Comparison of ENCODE assay signal across 4 cellular contexts in the genomic region with DNA sequence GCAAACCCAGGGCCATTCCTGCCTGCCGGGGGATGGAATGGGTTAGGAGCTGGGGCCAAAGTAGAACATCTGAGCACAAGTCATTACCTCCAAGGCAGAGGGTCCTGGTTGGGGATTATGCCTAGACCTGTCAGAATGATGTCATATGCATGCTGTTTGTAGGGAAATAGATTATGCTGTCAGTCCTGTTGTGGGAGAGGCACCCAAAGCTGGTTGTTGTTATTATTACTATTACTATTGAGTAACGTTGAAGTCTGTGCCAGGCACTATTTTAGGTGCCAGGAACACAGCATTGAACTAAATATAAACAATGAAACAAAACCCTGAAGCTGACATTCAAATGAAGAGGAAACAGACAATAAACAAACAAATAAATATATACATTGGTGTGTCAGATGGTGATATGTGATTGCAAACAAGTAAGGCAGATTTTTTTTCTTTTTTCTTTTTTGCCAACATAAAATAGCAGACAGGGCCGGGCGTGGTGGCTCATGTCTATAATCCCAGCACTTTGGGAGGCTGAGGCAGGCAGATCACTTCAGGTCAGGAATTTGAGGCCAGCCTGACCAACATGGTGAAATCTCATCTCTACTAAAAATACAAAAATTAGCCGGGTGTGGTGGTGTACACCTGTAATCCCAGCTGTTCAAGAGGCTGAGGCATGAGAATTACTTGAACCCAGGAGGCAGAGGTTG.
TF ChIP-seq lines count a peak whose summit lies in the region.

No MANE protein-coding gene starts in this region.

TF ChIP-seq in SK-N-SH, 30 proteins besides CTCF, POLR2A, EP300 and RAD21 (continued from another document):
- TF ChIP-seq GATA2 (CRISPR knock-in tag; IDR thresholded peaks at IDR 0.05) (no peak), NFIC (IDR thresholded peaks at IDR 0.05; ENCODE audit: borderline replicate concordance) (no peak), MXI1 (IDR thresholded peaks at IDR 0.05; ENCODE audit: low read depth, low read length) (no peak), SMC3 (IDR thresholded peaks at IDR 0.05; ENCODE audit: low read depth, low read length) (no peak), CHD2 (IDR thresholded peaks at IDR 0.05; ENCODE audit: low read length, partially characterized antibody) (no peak), RFX5 (IDR thresholded peaks at IDR 0.05; ENCODE audit: low read length) (no peak), JUND (IDR thresholded peaks at IDR 0.05) (no peak), EZH2phosphoT487 (IDR thresholded peaks at IDR 0.05; ENCODE audit: borderline replicate concordance, low read depth) (no peak), RCOR1 (IDR thresholded peaks at IDR 0.05; ENCODE audit: low read length) (no peak), RXRA (IDR thresholded peaks at IDR 0.05; ENCODE audit: borderline replicate concordance, low read depth) (no peak), GABPA (IDR thresholded peaks at IDR 0.05; ENCODE audit: low read depth) (no peak), FOXJ3 (CRISPR knock-in tag; IDR thresholded peaks at IDR 0.05) (no peak), MEF2A (IDR thresholded peaks at IDR 0.05; ENCODE audit: borderline replicate concordance, low read depth) (no peak), TEAD4 (IDR thresholded peaks at IDR 0.05; ENCODE audit: borderline replicate concordance, insufficient read depth) (no peak)
- TF ChIP-seq, protein P1, sequence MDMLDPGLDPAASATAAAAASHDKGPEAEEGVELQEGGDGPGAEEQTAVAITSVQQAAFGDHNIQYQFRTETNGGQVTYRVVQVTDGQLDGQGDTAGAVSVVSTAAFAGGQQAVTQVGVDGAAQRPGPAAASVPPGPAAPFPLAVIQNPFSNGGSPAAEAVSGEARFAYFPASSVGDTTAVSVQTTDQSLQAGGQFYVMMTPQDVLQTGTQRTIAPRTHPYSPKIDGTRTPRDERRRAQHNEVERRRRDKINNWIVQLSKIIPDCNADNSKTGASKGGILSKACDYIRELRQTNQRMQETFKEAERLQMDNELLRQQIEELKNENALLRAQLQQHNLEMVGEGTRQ (IDR thresholded peaks at IDR 0.05; ENCODE audit: borderline replicate concordance, low read depth, low read length) = no peak
- TF ChIP-seq, protein P2, sequence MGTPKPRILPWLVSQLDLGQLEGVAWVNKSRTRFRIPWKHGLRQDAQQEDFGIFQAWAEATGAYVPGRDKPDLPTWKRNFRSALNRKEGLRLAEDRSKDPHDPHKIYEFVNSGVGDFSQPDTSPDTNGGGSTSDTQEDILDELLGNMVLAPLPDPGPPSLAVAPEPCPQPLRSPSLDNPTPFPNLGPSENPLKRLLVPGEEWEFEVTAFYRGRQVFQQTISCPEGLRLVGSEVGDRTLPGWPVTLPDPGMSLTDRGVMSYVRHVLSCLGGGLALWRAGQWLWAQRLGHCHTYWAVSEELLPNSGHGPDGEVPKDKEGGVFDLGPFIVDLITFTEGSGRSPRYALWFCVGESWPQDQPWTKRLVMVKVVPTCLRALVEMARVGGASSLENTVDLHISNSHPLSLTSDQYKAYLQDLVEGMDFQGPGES (IDR thresholded peaks at IDR 0.05; ENCODE audit: low read depth, low read length) = no peak

TF ChIP-seq in SK-N-SH treated with all-trans-retinoic acid at 6 μM for 48 hours, 23 proteins besides CTCF, POLR2A, EP300 and RAD21 (continued from another document):
- TF ChIP-seq, protein P3, sequence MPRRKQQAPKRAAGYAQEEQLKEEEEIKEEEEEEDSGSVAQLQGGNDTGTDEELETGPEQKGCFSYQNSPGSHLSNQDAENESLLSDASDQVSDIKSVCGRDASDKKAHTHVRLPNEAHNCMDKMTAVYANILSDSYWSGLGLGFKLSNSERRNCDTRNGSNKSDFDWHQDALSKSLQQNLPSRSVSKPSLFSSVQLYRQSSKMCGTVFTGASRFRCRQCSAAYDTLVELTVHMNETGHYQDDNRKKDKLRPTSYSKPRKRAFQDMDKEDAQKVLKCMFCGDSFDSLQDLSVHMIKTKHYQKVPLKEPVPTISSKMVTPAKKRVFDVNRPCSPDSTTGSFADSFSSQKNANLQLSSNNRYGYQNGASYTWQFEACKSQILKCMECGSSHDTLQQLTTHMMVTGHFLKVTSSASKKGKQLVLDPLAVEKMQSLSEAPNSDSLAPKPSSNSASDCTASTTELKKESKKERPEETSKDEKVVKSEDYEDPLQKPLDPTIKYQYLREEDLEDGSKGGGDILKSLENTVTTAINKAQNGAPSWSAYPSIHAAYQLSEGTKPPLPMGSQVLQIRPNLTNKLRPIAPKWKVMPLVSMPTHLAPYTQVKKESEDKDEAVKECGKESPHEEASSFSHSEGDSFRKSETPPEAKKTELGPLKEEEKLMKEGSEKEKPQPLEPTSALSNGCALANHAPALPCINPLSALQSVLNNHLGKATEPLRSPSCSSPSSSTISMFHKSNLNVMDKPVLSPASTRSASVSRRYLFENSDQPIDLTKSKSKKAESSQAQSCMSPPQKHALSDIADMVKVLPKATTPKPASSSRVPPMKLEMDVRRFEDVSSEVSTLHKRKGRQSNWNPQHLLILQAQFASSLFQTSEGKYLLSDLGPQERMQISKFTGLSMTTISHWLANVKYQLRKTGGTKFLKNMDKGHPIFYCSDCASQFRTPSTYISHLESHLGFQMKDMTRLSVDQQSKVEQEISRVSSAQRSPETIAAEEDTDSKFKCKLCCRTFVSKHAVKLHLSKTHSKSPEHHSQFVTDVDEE (CRISPR knock-in tag; IDR thresholded peaks at IDR 0.05) = no peak
- TF ChIP-seq BACH2 (CRISPR knock-in tag; IDR thresholded peaks at IDR 0.05; ENCODE audit: borderline replicate concordance) (no peak), OSR1 (CRISPR knock-in tag; IDR thresholded peaks at IDR 0.05) (no peak), ZC3H10 (CRISPR knock-in tag; IDR thresholded peaks at IDR 0.05) (no peak)

TF ChIP-seq in WTC11, 78 proteins besides CTCF, POLR2A, EP300 and RAD21 (continued from another document):
- TF ChIP-seq, protein P4, sequence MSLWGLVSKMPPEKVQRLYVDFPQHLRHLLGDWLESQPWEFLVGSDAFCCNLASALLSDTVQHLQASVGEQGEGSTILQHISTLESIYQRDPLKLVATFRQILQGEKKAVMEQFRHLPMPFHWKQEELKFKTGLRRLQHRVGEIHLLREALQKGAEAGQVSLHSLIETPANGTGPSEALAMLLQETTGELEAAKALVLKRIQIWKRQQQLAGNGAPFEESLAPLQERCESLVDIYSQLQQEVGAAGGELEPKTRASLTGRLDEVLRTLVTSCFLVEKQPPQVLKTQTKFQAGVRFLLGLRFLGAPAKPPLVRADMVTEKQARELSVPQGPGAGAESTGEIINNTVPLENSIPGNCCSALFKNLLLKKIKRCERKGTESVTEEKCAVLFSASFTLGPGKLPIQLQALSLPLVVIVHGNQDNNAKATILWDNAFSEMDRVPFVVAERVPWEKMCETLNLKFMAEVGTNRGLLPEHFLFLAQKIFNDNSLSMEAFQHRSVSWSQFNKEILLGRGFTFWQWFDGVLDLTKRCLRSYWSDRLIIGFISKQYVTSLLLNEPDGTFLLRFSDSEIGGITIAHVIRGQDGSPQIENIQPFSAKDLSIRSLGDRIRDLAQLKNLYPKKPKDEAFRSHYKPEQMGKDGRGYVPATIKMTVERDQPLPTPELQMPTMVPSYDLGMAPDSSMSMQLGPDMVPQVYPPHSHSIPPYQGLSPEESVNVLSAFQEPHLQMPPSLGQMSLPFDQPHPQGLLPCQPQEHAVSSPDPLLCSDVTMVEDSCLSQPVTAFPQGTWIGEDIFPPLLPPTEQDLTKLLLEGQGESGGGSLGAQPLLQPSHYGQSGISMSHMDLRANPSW (CRISPR knock-in tag; conservative IDR thresholded peaks at IDR 0.05; ENCODE audit: low read depth) = no peak
- TF ChIP-seq, protein P5, sequence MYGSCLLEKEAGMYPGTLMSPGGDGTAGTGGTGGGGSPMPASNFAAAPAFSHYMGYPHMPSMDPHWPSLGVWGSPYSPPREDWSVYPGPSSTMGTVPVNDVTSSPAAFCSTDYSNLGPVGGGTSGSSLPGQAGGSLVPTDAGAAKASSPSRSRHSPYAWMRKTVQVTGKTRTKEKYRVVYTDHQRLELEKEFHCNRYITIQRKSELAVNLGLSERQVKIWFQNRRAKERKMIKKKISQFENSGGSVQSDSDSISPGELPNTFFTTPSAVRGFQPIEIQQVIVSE (CRISPR knock-in tag; IDR thresholded peaks at IDR 0.05; ENCODE audit: borderline replicate concordance) = no peak
- TF ChIP-seq OVOL2 (CRISPR knock-in tag; IDR thresholded peaks at IDR 0.05; ENCODE audit: borderline replicate concordance) (no peak), NR1H2 (CRISPR knock-in tag; IDR thresholded peaks at IDR 0.05) (no peak)

TF ChIP-seq in HEK293T, 16 proteins besides CTCF, POLR2A, EP300 and RAD21 (continued from another document):
- TF ChIP-seq, protein P6, sequence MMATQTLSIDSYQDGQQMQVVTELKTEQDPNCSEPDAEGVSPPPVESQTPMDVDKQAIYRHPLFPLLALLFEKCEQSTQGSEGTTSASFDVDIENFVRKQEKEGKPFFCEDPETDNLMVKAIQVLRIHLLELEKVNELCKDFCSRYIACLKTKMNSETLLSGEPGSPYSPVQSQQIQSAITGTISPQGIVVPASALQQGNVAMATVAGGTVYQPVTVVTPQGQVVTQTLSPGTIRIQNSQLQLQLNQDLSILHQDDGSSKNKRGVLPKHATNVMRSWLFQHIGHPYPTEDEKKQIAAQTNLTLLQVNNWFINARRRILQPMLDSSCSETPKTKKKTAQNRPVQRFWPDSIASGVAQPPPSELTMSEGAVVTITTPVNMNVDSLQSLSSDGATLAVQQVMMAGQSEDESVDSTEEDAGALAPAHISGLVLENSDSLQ (IDR thresholded peaks at IDR 0.05) = no peak
- no peak for TF ChIP-seq LEF1 (IDR thresholded peaks at IDR 0.05; ENCODE audit: borderline replicate concordance)
- TF ChIP-seq ELF4 (IDR thresholded peaks at IDR 0.05) = no peak
- no peak for TF ChIP-seq SUZ12 (IDR thresholded peaks at IDR 0.05)
- no peak for TF ChIP-seq CTBP1 (IDR thresholded peaks at IDR 0.05; ENCODE audit: borderline replicate concordance)
- TF ChIP-seq FOXK2 (IDR thresholded peaks at IDR 0.05) = no peak
- no peak for TF ChIP-seq L3MBTL2 (conservative IDR thresholded peaks at IDR 0.05)
- no peak for TF ChIP-seq SP1 (IDR thresholded peaks at IDR 0.05)
- TF ChIP-seq FOXM1 (IDR thresholded peaks at IDR 0.05; ENCODE audit: borderline replicate concordance) = no peak
- TF ChIP-seq TARDBP (IDR thresholded peaks at IDR 0.05) = no peak
- TF ChIP-seq ARNT (IDR thresholded peaks at IDR 0.05) = no peak
- TF ChIP-seq FOXA1 (IDR thresholded peaks at IDR 0.05) = no peak
